12 cellular contexts compared by ENCODE assay signal in genomic region chr17:21161498-21162393, GRCh38. TPM values are rescaled to one million over a fixed set of nuclear protein-coding genes. Genes with fewer than 3 reads are reported as not detected.
A peak's percentile ranks its signal among the peaks of the same experiment; 100 is the strongest.
DNase-seq lines count a peak whose midpoint lies in the region; TF ChIP-seq lines count a peak whose summit lies in the region.
"Had no signal": no experiment of that assay in that cellular context is flagged by ENCODE, and none has a peak within 500 bp of the region (broad histone marks: within the 10 kb centered on the region; RNA-seq: fewer than 3 reads in every experiment).

No MANE protein-coding gene starts in this region.

- WGBS in esophagus muscularis mucosa = 28% methylated on average over 7 of the region's 7 CpGs
- WGBS in liver = 31% methylated on average over 7 of the region's 7 CpGs
- WGBS in mesendoderm (ENCODE audit: extremely low coverage, insufficient coverage, low lambda C conversion rate) = no CpG with 5 or more reads among the region's 7 CpGs

- no peak overlapping the region for H2BK15ac ChIP-seq in mesendoderm (replicated peaks; ENCODE audit: low read depth)

- no peak overlapping the region for H4K8ac ChIP-seq in mesendoderm (ENCODE audit: low read depth, low read length)

- no peak overlapping the region for H3K4me3 ChIP-seq in esophagus muscularis mucosa
- no peak overlapping the region for H3K4me3 ChIP-seq in liver (ENCODE audit: low read depth in 1 of 3, low read length in 3 of 3)
- H3K4me3 ChIP-seq in stomach smooth muscle (ENCODE audit: low read length in 2 of 2) = no peak overlapping the region
- no peak overlapping the region for H3K4me3 ChIP-seq in mesendoderm (ENCODE audit: low read length)

- H2BK5ac ChIP-seq in mesendoderm (ENCODE audit: low read length) = no peak overlapping the region

- no peak overlapping the region for H3K4ac ChIP-seq in mesendoderm (ENCODE audit: low read depth, low read length)

- H3K27me3 ChIP-seq in esophagus muscularis mucosa (no peaks in the 10 kb centered on the region), liver (ENCODE audit: control insufficient read depth in 4 of 4, insufficient read depth in 4 of 4, low read length in 3 of 4) (no peaks in the 10 kb centered on the region), stomach smooth muscle (ENCODE audit: control insufficient read depth in 1 of 2, insufficient read depth in 2 of 2, low read length in 2 of 2) (no peaks in the 10 kb centered on the region), mesendoderm (ENCODE audit: insufficient read depth, low read length, poor library complexity) (no peaks in the 10 kb centered on the region)

- no peak for TF ChIP-seq EP300 in esophagus muscularis mucosa (IDR thresholded peaks at IDR 0.05)

- no peak overlapping the region for H2AK5ac ChIP-seq in mesendoderm (ENCODE audit: low read length)

- peaks cover 28 to 48% (median 35%) of the 10 kb centered on the region in 4 donors for H3K4me1 ChIP-seq in esophagus muscularis mucosa
- peaks cover 0 to 16% (median 14%) of the 10 kb centered on the region in 4 donors for H3K4me1 ChIP-seq in liver (ENCODE audit: control insufficient read depth in 4 of 4, insufficient read depth in 4 of 4, low read length in 3 of 4)
- H3K4me1 ChIP-seq in stomach smooth muscle (ENCODE audit: control insufficient read depth, insufficient read depth, low read length) = peaks cover 9% of the 10 kb centered on the region
- no peaks in the 10 kb centered on the region for H3K4me1 ChIP-seq in mesendoderm (ENCODE audit: control insufficient read depth, low read depth, low read length)

- H3K36me3 ChIP-seq in esophagus muscularis mucosa (no peaks in the 10 kb centered on the region), liver (ENCODE audit: control insufficient read depth in 4 of 4, insufficient read depth in 3 of 4, low read depth in 1 of 4, low read length in 3 of 4) (no peaks in the 10 kb centered on the region), stomach smooth muscle (ENCODE audit: control insufficient read depth in 2 of 2, insufficient read depth in 2 of 2, low read length in 2 of 2) (no peaks in the 10 kb centered on the region), mesendoderm (ENCODE audit: control insufficient read depth, insufficient read depth, low read length) (no peaks in the 10 kb centered on the region)

- no peak overlapping the region for H3K56ac ChIP-seq in mesendoderm (ENCODE audit: low read length)

- H3K4me2 ChIP-seq in mesendoderm (ENCODE audit: low read length) = no peak overlapping the region

- peak in 1 of 2 donors; percentile 6 for TF ChIP-seq RAD21 in liver (IDR thresholded peaks at IDR 0.05)

- no peaks in the 10 kb centered on the region for H3K9me3 ChIP-seq in esophagus muscularis mucosa
- H3K9me3 ChIP-seq in liver (ENCODE audit: control insufficient read depth in 4 of 4, low read length in 3 of 4) = no peaks in the 10 kb centered on the region
- H3K9me3 ChIP-seq in stomach smooth muscle (ENCODE audit: control insufficient read depth in 2 of 2, low read length in 2 of 2) = no peaks in the 10 kb centered on the region

- TF ChIP-seq CTCF in esophagus muscularis mucosa (IDR thresholded peaks at IDR 0.05) (no peak), liver (IDR thresholded peaks at IDR 0.05; ENCODE audit: low read depth, low read length, missing input control) (no peak)

- in situ Hi-C loops in KBM-7 (cut with MboI; ENCODE audit: low pct_unique_long_range_greater_than_20kb, low sequenced_read_pairs) = no loop called here

- DNase-seq in GM04504 (ENCODE audit: low read depth) (peak; percentile 89), esophagus muscularis mucosa (ENCODE audit: extremely low spot score) (no peak), mesendoderm (no peak), NCI-H1417 (lab: John Stamatoyannopoulos, UW) (no peak), KBM-7 (no peak)
- no peak for DNase-seq in stimulated activated CD4-positive, alpha-beta T cell treated with anti-CD3 and anti-CD28 coated beads, Interleukin-4, amount 100 ng/mL, for 4 hours
- DNase-seq: activated naive CD8-positive, alpha-beta T cell treated with anti-CD3 and anti-CD28 coated beads, Interleukin-2, amount 10 ng/mL, durations not matched to agents 7 days and 5 days; erythroblast; NCI-H146; stimulated activated CD4-positive, alpha-beta T cell treated with anti-CD3 and anti-CD28 coated beads, Interleukin-12 subunit alpha, Interleukin-12 subunit beta, amount 100 ng/mL, for 4 hours had no signal

- TF ChIP-seq POLR2A in esophagus muscularis mucosa (IDR thresholded peaks at IDR 0.05; ENCODE audit: low read depth) = no peak

- H3K18ac ChIP-seq in mesendoderm (ENCODE audit: low read length) = no peak overlapping the region

- H3K9ac ChIP-seq in liver (ENCODE audit: low read depth in 1 of 2, low read length in 2 of 2) (no peak overlapping the region), stomach smooth muscle (ENCODE audit: low read length in 2 of 2) (peak overlapping the region in 1 of 2 donors; percentile 22), mesendoderm (ENCODE audit: low read length) (no peak overlapping the region)

- H4K5ac ChIP-seq in mesendoderm (ENCODE audit: low read length) = no peak overlapping the region

- no peak overlapping the region for H2BK120ac ChIP-seq in mesendoderm (ENCODE audit: low read depth, low read length)

- no peaks in the 10 kb centered on the region for H3K79me1 ChIP-seq in mesendoderm (ENCODE audit: low read length)

- no peaks in the 10 kb centered on the region for H3K79me2 ChIP-seq in mesendoderm (ENCODE audit: control insufficient read depth, insufficient read depth, low read length)

- intact Hi-C loops in esophagus muscularis mucosa (cut with DNase I) = loop anchor here (5.0 kb wide), 1 partner anchor 51 kb away; the partner anchor contains the start of gene TMEM11

- H3K27ac ChIP-seq in esophagus muscularis mucosa (replicated peaks in 1 of 4) = peak overlapping the region; percentile 5 to 72 (median 46)
- peak overlapping the region; percentile 21 to 50 for H3K27ac ChIP-seq in liver (ENCODE audit: low read depth in 1 of 2, low read length in 2 of 2)
- H3K27ac ChIP-seq in stomach smooth muscle (ENCODE audit: low read length) = peak overlapping the region; percentile 31
- no peak overlapping the region for H3K27ac ChIP-seq in mesendoderm (ENCODE audit: low read depth, low read length)

- H3K23ac ChIP-seq in mesendoderm (ENCODE audit: low read length) = no peak overlapping the region

TF ChIP-seq in liver, 16 proteins besides CTCF, POLR2A, EP300 and RAD21 (continues in another document):
- TF ChIP-seq FOXA1 (IDR thresholded peaks at IDR 0.05) = no peak
- no peak for TF ChIP-seq ATF3 (IDR thresholded peaks at IDR 0.05)
- TF ChIP-seq HNF4G (IDR thresholded peaks at IDR 0.05) = no peak
- TF ChIP-seq RXRA (IDR thresholded peaks at IDR 0.05) = peak in 1 of 2 donors; percentile 40
- TF ChIP-seq MAX (IDR thresholded peaks at IDR 0.05) = peak; percentile 49
- TF ChIP-seq YY1 (IDR thresholded peaks at IDR 0.05) = peak; percentile 70
- TF ChIP-seq HNF4A (conservative IDR thresholded peaks at IDR 0.05) = peak in 1 of 2 donors; percentile 30
- peak in 1 of 2 donors; percentile 20 for TF ChIP-seq EGR1 (IDR thresholded peaks at IDR 0.05; ENCODE audit: low read depth in 2 of 2)
- TF ChIP-seq JUND (IDR thresholded peaks at IDR 0.05) = peak in 1 of 2 donors; percentile 48
- peak; percentile 17 for TF ChIP-seq REST (IDR thresholded peaks at IDR 0.05)

RNA-seq across cellular contexts. Expression of gene DHRS7B, which starts 35.0 kb away (rescaled TPM):
- total RNA-seq in esophagus muscularis mucosa (10 to 100 TPM; 24.0 to 30.3 (median 28.8) TPM), liver (10 to 100 TPM; 18.3 to 21.9 TPM)
- 10 to 100 TPM; 14.3 to 19.1 TPM for polyA plus RNA-seq in liver
- 28.8 TPM for polyA plus RNA-seq in mesendoderm (2013, experiment 1 of 2)
- 30.4 TPM for polyA plus RNA-seq in mesendoderm (2013, experiment 2 of 2)

RNA-seq across cellular contexts. Expression of gene TMEM11, which starts 52.2 kb away (rescaled TPM):
- 10 to 100 TPM; 24.1 to 31.0 (median 26.0) TPM for total RNA-seq in esophagus muscularis mucosa
- total RNA-seq in liver = 10 to 100 TPM in 1 of 2 donors, 1 to 10 TPM in 1; 9.3 to 10.2 TPM
- polyA plus RNA-seq in liver = 10 to 100 TPM; 13.0 to 20.8 TPM
- polyA plus RNA-seq in mesendoderm (2013, experiment 1 of 2) = 46.0 TPM
- polyA plus RNA-seq in mesendoderm (2013, experiment 2 of 2) = 46.4 TPM
